8 cellular contexts compared by ENCODE assay signal in the genomic region with DNA sequence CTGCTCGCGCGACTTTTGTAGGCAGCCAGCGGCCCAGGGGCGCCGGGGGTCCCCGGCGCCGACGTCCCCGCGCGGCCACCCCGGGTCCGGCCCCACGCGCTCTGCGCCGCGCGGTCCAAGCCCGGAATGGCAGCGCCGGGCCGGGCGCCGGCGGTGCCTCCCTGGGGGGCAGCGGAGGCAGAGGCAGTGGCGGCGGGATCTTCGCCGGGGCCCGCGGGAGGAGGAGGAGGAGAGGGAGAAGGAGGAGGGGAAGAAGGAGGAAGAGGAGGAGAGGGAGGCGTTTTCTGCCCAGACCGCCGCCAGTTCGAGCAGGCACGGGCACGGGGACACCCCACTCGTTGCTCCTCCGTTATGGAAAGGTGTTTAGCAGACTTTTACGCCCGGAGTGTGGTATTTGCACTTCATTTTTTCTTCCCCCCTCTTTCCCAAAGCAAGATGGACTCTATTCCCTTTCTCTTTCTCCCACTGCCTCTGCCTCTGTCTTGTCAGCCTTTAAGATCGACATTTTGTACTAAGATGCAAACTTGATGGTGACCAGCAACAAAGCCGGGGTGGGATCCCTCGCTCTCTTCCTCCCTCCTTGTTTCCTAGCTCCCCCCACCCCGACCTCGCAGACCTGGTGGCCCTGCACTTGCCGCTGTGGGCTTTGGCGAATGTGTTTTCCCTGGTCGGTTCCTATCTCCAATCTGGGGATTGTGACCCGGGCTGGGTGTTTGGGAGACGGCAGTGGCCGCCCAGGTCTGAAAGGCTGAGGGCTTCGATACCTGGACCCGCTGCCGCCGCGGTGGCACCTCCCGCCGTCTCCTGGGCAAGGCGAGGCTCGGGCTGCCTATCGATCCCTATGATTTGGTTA. TPM values are rescaled to one million over a fixed set of nuclear protein-coding genes. Genes with fewer than 3 reads are reported as not detected.
A peak's percentile ranks its signal among the peaks of the same experiment; 100 is the strongest.
DNase-seq lines count a peak whose midpoint lies in the region; FAIRE-seq and TF ChIP-seq lines count a peak whose summit lies in the region.

No MANE protein-coding gene starts in this region.

- no peaks in the 10 kb centered on the region for H3K9me3 ChIP-seq in BLaER1 treated with 17β-estradiol and CSF1 and Interleukin-3, amounts not matched to agents 10 nM and 100 nM (replicated peaks in 1 of 11)
- H3K9me3 ChIP-seq in HEK293 (ENCODE audit: control insufficient read depth, insufficient read depth, low read depth, low read length) (no peaks in the 10 kb centered on the region), SU-DHL-6 (ENCODE audit: insufficient read depth, low read length) (no peaks in the 10 kb centered on the region), astrocyte (ENCODE audit: insufficient read depth, low read depth, low read length) (no peaks in the 10 kb centered on the region), hepatocyte (ENCODE audit: low read depth) (no peaks in the 10 kb centered on the region), prostate gland (no peaks in the 10 kb centered on the region)

- H4K20me1 ChIP-seq in BLaER1 treated with 17β-estradiol and CSF1 and Interleukin-3, amounts not matched to agents 10 nM and 100 nM = peaks cover 0 to 6% (median 0%) of the 10 kb centered on the region in 11 experiments; a peak in 2 of 22 replicates
- H4K20me1 ChIP-seq in SU-DHL-6 (ENCODE audit: low read depth, low read length) (no peaks in the 10 kb centered on the region), astrocyte (ENCODE audit: insufficient read depth, low read length) (peaks cover 5% of the 10 kb centered on the region), hepatocyte (ENCODE audit: insufficient read depth, poor library complexity, severe bottlenecking) (peaks cover 10% of the 10 kb centered on the region)

- POLR2A ChIA-PET in HEK293 (lab: Yijun Ruan, JAX) = interaction anchor here (1.6 kb wide), 1 partner anchor 94 kb away, joined by 7 read pairs; no protein-coding TSS in a partner anchor

- H3K27me3 ChIP-seq in BLaER1 treated with 17β-estradiol and CSF1 and Interleukin-3, amounts not matched to agents 10 nM and 100 nM = no peaks in the 10 kb centered on the region
- H3K27me3 ChIP-seq in SU-DHL-6 (ENCODE audit: low read length) (no peaks in the 10 kb centered on the region), astrocyte (ENCODE audit: insufficient read depth, low read length) (no peaks in the 10 kb centered on the region), hepatocyte (no peaks in the 10 kb centered on the region), prostate gland (replicated peaks; ENCODE audit: insufficient read depth) (no peaks in the 10 kb centered on the region)

- peak overlapping the region; percentile 98 for H3K4me3 Mint-ChIP-seq in astrocyte (ENCODE audit: unreplicated experiment)

- no peak for FAIRE-seq in astrocyte (lab: Jason Lieb, UNC)

- H3K4me1 Mint-ChIP-seq in astrocyte (ENCODE audit: low read depth, unreplicated experiment) = peaks cover 15% of the 10 kb centered on the region

- H3K9me2 ChIP-seq in SU-DHL-6 (replicated peaks; ENCODE audit: insufficient read depth, low read length) (no peaks in the 10 kb centered on the region), hepatocyte (replicated peaks; ENCODE audit: insufficient read depth) (no peaks in the 10 kb centered on the region)

- peak overlapping the region; percentile 75 to 93 (median 90) for H3K27ac ChIP-seq in BLaER1 treated with 17β-estradiol and CSF1 and Interleukin-3, amounts not matched to agents 10 nM and 100 nM
- peak overlapping the region; percentile 86; the same call in 1 of the 2 replicates for H3K27ac ChIP-seq in HEK293 (ENCODE audit: extremely low read depth, low read depth, low read length)
- no peak overlapping the region for H3K27ac ChIP-seq in SU-DHL-6 (ENCODE audit: low read depth, low read length)
- H3K27ac ChIP-seq in astrocyte (ENCODE audit: low read depth, low read length) = peak overlapping the region; percentile 70
- H3K27ac ChIP-seq in hepatocyte = peak overlapping the region; percentile 98
- H3K27ac ChIP-seq in prostate gland = peak overlapping the region; percentile 96 to 98

- H3K27me3 Mint-ChIP-seq in astrocyte (ENCODE audit: low read depth, unreplicated experiment) = no peaks in the 10 kb centered on the region

- no peak overlapping the region for H2AFZ ChIP-seq in SU-DHL-6 (ENCODE audit: low read depth, low read length, severe bottlenecking)
- peak overlapping the region; percentile 96 for H2AFZ ChIP-seq in astrocyte (ENCODE audit: low read depth, low read length)
- peak overlapping the region; percentile 80 for H2AFZ ChIP-seq in hepatocyte

- H3K36me3 ChIP-seq in BLaER1 treated with 17β-estradiol and CSF1 and Interleukin-3, amounts not matched to agents 10 nM and 100 nM = peaks cover 0 to 13% (median 8%) of the 10 kb centered on the region in 11 experiments; a peak in 7 of 22 replicates
- H3K36me3 ChIP-seq in HEK293 (ENCODE audit: control insufficient read depth in 2 of 2, insufficient read depth in 1 of 2, low read length in 2 of 2) (peaks cover 0 to 26% of the 10 kb centered on the region in 2 experiments; a peak in 2 of 3 replicates), SU-DHL-6 (ENCODE audit: low read length) (peaks cover 21% of the 10 kb centered on the region), astrocyte (ENCODE audit: insufficient read depth, low read length) (peaks cover 3% of the 10 kb centered on the region), hepatocyte (replicated peaks; ENCODE audit: insufficient read depth, low read depth) (no peaks in the 10 kb centered on the region), prostate gland (no peaks in the 10 kb centered on the region)

- TF ChIP-seq CTCF in HEK293 (tag by site-specific recombination; IDR thresholded peaks at IDR 0.05) = no peak
- TF ChIP-seq CTCF in SU-DHL-6 (IDR thresholded peaks at IDR 0.05; ENCODE audit: insufficient read depth, low read length, poor library complexity, severe bottlenecking) = no peak
- no peak for TF ChIP-seq CTCF in astrocyte (IDR thresholded peaks at IDR 0.05; ENCODE audit: insufficient read depth, low read depth, low read length)
- no peak for TF ChIP-seq CTCF in hepatocyte (IDR thresholded peaks at IDR 0.05; ENCODE audit: poor library complexity)
- TF ChIP-seq CTCF in prostate gland (IDR thresholded peaks at IDR 0.05) = no peak

- H3K4me1 ChIP-seq in BLaER1 treated with 17β-estradiol and CSF1 and Interleukin-3, amounts not matched to agents 10 nM and 100 nM = peaks cover 20 to 39% (median 25%) of the 10 kb centered on the region in 10 experiments
- H3K4me1 ChIP-seq in HEK293 (ENCODE audit: control insufficient read depth, insufficient read depth, low read length) = no peaks in the 10 kb centered on the region
- H3K4me1 ChIP-seq in astrocyte (ENCODE audit: insufficient read depth, low read length) = peaks cover 10% of the 10 kb centered on the region
- H3K4me1 ChIP-seq in hepatocyte (ENCODE audit: insufficient read depth) = peaks cover 8% of the 10 kb centered on the region
- H3K4me1 ChIP-seq in prostate gland (replicated peaks) = peaks cover 5% of the 10 kb centered on the region

- no peaks in the 10 kb centered on the region for H3K9me3 Mint-ChIP-seq in astrocyte (ENCODE audit: unreplicated experiment)

- peak; percentile 24 for TF ChIP-seq POLR2A in prostate gland (IDR thresholded peaks at IDR 0.05)

- peaks cover 26% of the 10 kb centered on the region for H3K79me2 ChIP-seq in SU-DHL-6 (ENCODE audit: insufficient read depth, low read length)
- peaks cover 35% of the 10 kb centered on the region for H3K79me2 ChIP-seq in astrocyte (ENCODE audit: insufficient read depth, low read length)
- peaks cover 56% of the 10 kb centered on the region for H3K79me2 ChIP-seq in hepatocyte

- DNase-seq in astrocyte (ENCODE audit: low read depth) = peak; percentile 4
- peak; percentile 31 for DNase-seq in hepatocyte (ENCODE audit: low spot score)
- DNase-seq in prostate gland (ENCODE audit: low spot score) = peak; percentile 43
- DNase-seq in GOT3 (lab: John Stamatoyannopoulos, UW) = no peak
- DNase-seq in NCI-H1694 (lab: John Stamatoyannopoulos, UW) = no peak

- intact Hi-C loops in prostate gland (cut with DNase I) = loop anchor here (2.0 kb wide), 1 partner anchor 95 kb away; no protein-coding TSS in a partner anchor

- peaks cover 13% of the 10 kb centered on the region for H3F3A ChIP-seq in SU-DHL-6 (ENCODE audit: insufficient read depth)

- H3K9ac ChIP-seq in BLaER1 treated with 17β-estradiol and CSF1 and Interleukin-3, amounts not matched to agents 10 nM and 100 nM = peak overlapping the region; percentile 86 to 94 (median 91)
- H3K9ac ChIP-seq in SU-DHL-6 (ENCODE audit: low read length) (peak overlapping the region; percentile 83), astrocyte (ENCODE audit: low read length) (peak overlapping the region; percentile 95)

- CTCF ChIA-PET in HEK293 (lab: Yijun Ruan, JAX) = interaction anchor here (1.0 kb wide), 1 partner anchor 96 kb away, joined by 4 read pairs; no protein-coding TSS in a partner anchor

- H3K27ac Mint-ChIP-seq in astrocyte (ENCODE audit: unreplicated experiment) = peak overlapping the region; percentile 89

- H3K36me3 Mint-ChIP-seq in astrocyte (ENCODE audit: low read depth, unreplicated experiment) = no peaks in the 10 kb centered on the region

- peak overlapping the region; percentile 86 to 99 (median 97) for H3K4me2 ChIP-seq in BLaER1 treated with 17β-estradiol and CSF1 and Interleukin-3, amounts not matched to agents 10 nM and 100 nM
- H3K4me2 ChIP-seq in SU-DHL-6 (ENCODE audit: low read depth, low read length, poor library complexity, severe bottlenecking) = peak overlapping the region; percentile 95
- H3K4me2 ChIP-seq in astrocyte (ENCODE audit: low read length) = peak overlapping the region; percentile 98
- peak overlapping the region; percentile 96 for H3K4me2 ChIP-seq in hepatocyte

- 3% methylated on average over 24 of the region's 66 CpGs for WGBS in hepatocyte (ENCODE audit: low lambda C conversion rate, missing lambda C conversion rate)
- WGBS in prostate gland = under 1% methylated on average over 60 of the region's 66 CpGs

- H3K4me3 ChIP-seq in BLaER1 treated with 17β-estradiol and CSF1 and Interleukin-3, amounts not matched to agents 10 nM and 100 nM = peak overlapping the region; percentile 82 to 99 (median 94)
- H3K4me3 ChIP-seq in HEK293 (ENCODE audit: low read depth, low read length) = peak overlapping the region; percentile 88
- peak overlapping the region; percentile 93 for H3K4me3 ChIP-seq in SU-DHL-6 (ENCODE audit: insufficient read depth, low read length, poor library complexity, severe bottlenecking)
- H3K4me3 ChIP-seq in astrocyte (ENCODE audit: insufficient read depth, low read depth, low read length) = peak overlapping the region; percentile 95
- peak overlapping the region; percentile 94 for H3K4me3 ChIP-seq in hepatocyte
- H3K4me3 ChIP-seq in prostate gland = peak overlapping the region; percentile 84 to 95

TF ChIP-seq in HEK293, 187 proteins besides CTCF, POLR2A, EP300 and RAD21 (continues in another document):
- TF ChIP-seq ZNF549 (tag by site-specific recombination; IDR thresholded peaks at IDR 0.05) (no peak), ZBTB17 (tag by site-specific recombination; IDR thresholded peaks at IDR 0.05) (peak; percentile 59), ZNF670 (tag by site-specific recombination; IDR thresholded peaks at IDR 0.05; ENCODE audit: low read depth) (no peak), SP2 (tag by site-specific recombination; IDR thresholded peaks at IDR 0.05) (peak; percentile 22; the same call in 1 of the 2 replicates), ZFHX2 (tag by site-specific recombination; conservative IDR thresholded peaks at IDR 0.05) (no peak; the same call in 1 of the 2 replicates)

RNA-seq across cellular contexts. Expression of a gene that starts 2.6 kb away (rescaled TPM):
- 91.6 and 101 TPM in 2 replicates for total RNA-seq in astrocyte
- total RNA-seq in hepatocyte = 63.7 and 69.0 TPM in 2 replicates
- 75.2 and 92.6 TPM in 2 replicates for polyA plus RNA-seq in hepatocyte
- 100 to 1,000 TPM in 1 of 2 donors, 10 to 100 TPM in 1; 94.7 to 226 TPM for total RNA-seq in prostate gland

Comparison
In these comparisons a context has a peak if more than half of its experiments do, and no peak if none do; other contexts are left out.
1. DNase-seq: peak in astrocyte (single experiment), hepatocyte (single experiment) and prostate gland (single experiment); none in GOT3 (single experiment) and NCI-H1694 (single experiment).
2. Peak in every context shown above with its lines, with median percentiles within 50 percentile points of each other: H3K4me2 ChIP-seq, H3K4me3 ChIP-seq and H3K9ac ChIP-seq.